Comparison of ENCODE assay signal across 18 cellular contexts in genomic region chr6:23175391-23175790, GRCh38.
DNase-seq lines count a peak whose midpoint lies in the region; ATAC-seq and TF ChIP-seq lines count a peak whose summit lies in the region.
"Had no signal": no experiment of that assay in that cellular context is flagged by ENCODE, and none has a peak within 500 bp of the region (broad histone marks: within the 10 kb centered on the region; RNA-seq: fewer than 3 reads in every experiment).

No MANE protein-coding gene starts in this region.

- peak overlapping the region; percentile 64; the same call in 1 of the 2 replicates for H2BK20ac ChIP-seq in IMR-90 (ENCODE audit: low read depth, low read length)

- H4K8ac ChIP-seq in IMR-90 (ENCODE audit: low read depth in 2 of 2, low read length in 2 of 2): peak overlapping the region; percentile 20 to 44; a peak in 1 of 4 replicates

- peak overlapping the region; percentile 55 for H2BK120ac ChIP-seq in IMR-90 (ENCODE audit: low read depth, low read length)

- peak overlapping the region; percentile 75 for H3K18ac ChIP-seq in IMR-90 (ENCODE audit: low read depth, low read length)

- H4K5ac ChIP-seq in IMR-90 (ENCODE audit: low read depth, low read length): peak overlapping the region; percentile 8; the same call in 1 of the 2 replicates

- in situ Hi-C loops in IMR-90 (cut with MboI; ENCODE audit: low sequenced_read_pairs): no loop called here

- H3K27me3 ChIP-seq in BE2C: no peaks in the 10 kb centered on the region
- no peaks in the 10 kb centered on the region for H3K27me3 ChIP-seq in IMR-90 (ENCODE audit: control insufficient read depth, insufficient read depth, low read length)
- no peaks in the 10 kb centered on the region for H3K27me3 ChIP-seq in osteoblast (ENCODE audit: insufficient read depth, low read length)
- no peaks in the 10 kb centered on the region for H3K27me3 ChIP-seq in thyroid gland
- H3K27me3 ChIP-seq: adrenal gland, heart left ventricle, spleen, transverse colon had no signal

- peaks cover 31% of the 10 kb centered on the region for H3K4me1 ChIP-seq in BE2C
- H3K4me1 ChIP-seq in IMR-90 (ENCODE audit: control insufficient read depth, insufficient read depth, low read length): peaks cover 10% of the 10 kb centered on the region
- peaks cover 30% of the 10 kb centered on the region for H3K4me1 ChIP-seq in osteoblast (ENCODE audit: insufficient read depth, low read length)
- peaks cover under 1 to 4% of the 10 kb centered on the region in 2 donors for H3K4me1 ChIP-seq in thyroid gland
- H3K4me1 ChIP-seq: adrenal gland, transverse colon had no signal

- no peak overlapping the region for H2AK9ac ChIP-seq in IMR-90 (replicated peaks; ENCODE audit: low read depth, low read length, poor library complexity)

- H3K23ac ChIP-seq in IMR-90 (ENCODE audit: low read depth, low read length): no peak overlapping the region

- WGBS in IMR-90 (ENCODE audit: extremely low coverage in 2 of 2, insufficient read length in 1 of 2), 2 experiments: no CpG with 5 or more reads among the region's 2 CpGs
- WGBS in thyroid gland, 2 donors: 67 to 73% methylated on average over 2 of the region's 2 CpGs

- ATAC-seq in IMR-90 (ENCODE audit: low read depth): no peak
- ATAC-seq: heart left ventricle; lower lobe of right lung; stimulated activated effector memory CD8-positive, alpha-beta T cell treated with anti-CD3 and anti-CD28 coated beads, Interleukin-12 subunit alpha, Interleukin-12 subunit beta, amount 100 ng/mL, for 72 hours; T-cell had no signal

- H2AFZ ChIP-seq in IMR-90 (replicated peaks; ENCODE audit: low read length, poor library complexity) (no peak overlapping the region), osteoblast (ENCODE audit: low read length) (peak overlapping the region; percentile 43)

- BruUV-seq in IMR-90 (replicated peaks; lab: Mats Ljungman, UMichigan): no TSS peak

- H4K91ac ChIP-seq in IMR-90 (ENCODE audit: insufficient read depth, low read depth, low read length): no peak overlapping the region

- intact Hi-C loops in IMR-90 (cut with micrococcal nuclease) (loop anchor here (2.0 to 10.0 kb wide), 5 partner anchors 69 to 1027 kb away; no protein-coding TSS in a partner anchor), thyroid gland (cut with DNase I) (no loop called here)

- H3K79me1 ChIP-seq in IMR-90 (ENCODE audit: low read depth in 1 of 2, low read length in 2 of 2): no peaks in the 10 kb centered on the region

- peak overlapping the region; percentile 1; the same call in 1 of the 2 replicates for H3K9ac ChIP-seq in IMR-90 (ENCODE audit: low read depth, low read length)

- peak overlapping the region; percentile 22; the same call in 1 of the 2 replicates for H3K4ac ChIP-seq in IMR-90 (ENCODE audit: low read depth, low read length)

- H3K56ac ChIP-seq in IMR-90 (ENCODE audit: extremely low read depth, insufficient read depth, low read length): no peak overlapping the region

- H3K9me1 ChIP-seq in IMR-90 (ENCODE audit: insufficient read depth, low read length): 0 out of 2 replicates have a peak, but pooled peaks cover 4% of the 10 kb centered on the region

- peak overlapping the region; percentile 5; the same call in 1 of the 3 replicates for H2BK15ac ChIP-seq in IMR-90 (ENCODE audit: low read depth, low read length)

- peak overlapping the region; percentile 98 for H2BK5ac ChIP-seq in IMR-90 (ENCODE audit: low read depth, low read length, poor library complexity, severe bottlenecking)

- CTCF ChIA-PET in IMR-90 (lab: Yijun Ruan, JAX): no interaction called here

- H3K4me2 ChIP-seq in IMR-90 (ENCODE audit: low read depth, low read length) (peak overlapping the region; percentile 78; the same call in 1 of the 2 replicates), osteoblast (ENCODE audit: insufficient read depth, low read length) (peak overlapping the region; percentile 66)

- H3K36me3 ChIP-seq in BE2C: no peaks in the 10 kb centered on the region
- no peaks in the 10 kb centered on the region for H3K36me3 ChIP-seq in IMR-90 (ENCODE audit: control insufficient read depth, insufficient read depth, low read length)
- H3K36me3 ChIP-seq in osteoblast (ENCODE audit: insufficient read depth, low read length): no peaks in the 10 kb centered on the region
- H3K36me3 ChIP-seq in thyroid gland: no peaks in the 10 kb centered on the region
- H3K36me3 ChIP-seq: adrenal gland, heart left ventricle, lower lobe of right lung, spleen, transverse colon had no signal

- no peaks in the 10 kb centered on the region for H4K20me1 ChIP-seq in IMR-90 (ENCODE audit: insufficient read depth, low read length)
- no peaks in the 10 kb centered on the region for H4K20me1 ChIP-seq in osteoblast (ENCODE audit: insufficient read depth, low read length)

- 0 out of 2 replicates have a peak overlapping the region, but pooled peaks have one; percentile 47 for H3K14ac ChIP-seq in IMR-90 (replicated peaks; ENCODE audit: low read depth, low read length)

- POLR2A ChIA-PET in IMR-90 (lab: Charles Lee; ENCODE audit: unreplicated experiment): no interaction called here

- H3K79me2 ChIP-seq in osteoblast (ENCODE audit: insufficient read depth, low read length): no peaks in the 10 kb centered on the region

- H3K4me3 ChIP-seq in BE2C (ENCODE audit: low read depth, low read length): peak overlapping the region; percentile 70
- no peak overlapping the region for H3K4me3 ChIP-seq in IMR-90 (ENCODE audit: insufficient read depth, low read depth, low read length)
- no peak overlapping the region for H3K4me3 ChIP-seq in choroid plexus epithelial cell (ENCODE audit: low read depth, low read length)
- H3K4me3 ChIP-seq in osteoblast (ENCODE audit: insufficient read depth, low read length): no peak overlapping the region
- no peak overlapping the region for H3K4me3 ChIP-seq in thyroid gland (replicated peaks in 1 of 3)
- H3K4me3 ChIP-seq: adrenal gland, heart left ventricle, lower lobe of right lung, spleen, transverse colon had no signal

- TF ChIP-seq POLR2A in IMR-90 (IDR thresholded peaks at IDR 0.05; ENCODE audit: low read depth, low read length) (no peak), thyroid gland (IDR thresholded peaks at IDR 0.05) (no peak)

- H3K9me3 ChIP-seq in BE2C: no peaks in the 10 kb centered on the region
- H3K9me3 ChIP-seq in IMR-90 (ENCODE audit: control insufficient read depth, insufficient read depth, low read length): no peaks in the 10 kb centered on the region
- no peaks in the 10 kb centered on the region for H3K9me3 ChIP-seq in osteoblast (ENCODE audit: low read depth, low read length)
- no peaks in the 10 kb centered on the region for H3K9me3 ChIP-seq in thyroid gland
- H3K9me3 ChIP-seq: adrenal gland, heart left ventricle, lower lobe of right lung, spleen, transverse colon had no signal

- DNase-seq in BE2C: no peak
- DNase-seq in IMR-90: no peak
- peak; percentile 39 for DNase-seq in choroid plexus epithelial cell (ENCODE audit: low read depth)
- no peak for DNase-seq in osteoblast (ENCODE audit: insufficient read length, low spot score, missing footprints)
- DNase-seq in thyroid gland: no peak
- no peak for DNase-seq in ecto neural progenitor cell (ENCODE audit: low spot score)
- DNase-seq in stimulated activated CD4-positive, alpha-beta T cell treated with anti-CD3 and anti-CD28 coated beads, Interleukin-15, amount 100 ng/mL, for 24 hours: no peak
- DNase-seq: activated CD4-positive, alpha-beta memory T cell treated with anti-CD3 and anti-CD28 coated beads, Interleukin-2, amount 10 ng/mL, durations not matched to agents 7 days and 5 days; adrenal gland; CD4-positive, CD25-positive, alpha-beta regulatory T cell; H9; heart left ventricle; lower lobe of right lung; NCI-H1105 treated with DMSO at 0.1 percent for 48 hours; spleen; T-cell; transverse colon had no signal

- dilution Hi-C loops in IMR-90 (cut with HindIII; ENCODE audit: low sequenced_read_pairs, unreplicated experiment): no loop called here

- no peak overlapping the region for H2AK5ac ChIP-seq in IMR-90 (ENCODE audit: low read depth, low read length)

- H3K27ac ChIP-seq in IMR-90 (ENCODE audit: insufficient read depth, low read length) (peak overlapping the region; percentile 52; the same call in 1 of the 2 replicates), osteoblast (ENCODE audit: low read depth, low read length) (peak overlapping the region; percentile 98), thyroid gland (no peak overlapping the region)
- H3K27ac ChIP-seq: adrenal gland, heart left ventricle, lower lobe of right lung, spleen, transverse colon had no signal

- TF ChIP-seq RAD21 in IMR-90 (IDR thresholded peaks at IDR 0.05; ENCODE audit: low read length): no peak

- no peak for TF ChIP-seq CTCF in BE2C (IDR thresholded peaks at IDR 0.05; ENCODE audit: low read depth, low read length)
- TF ChIP-seq CTCF in IMR-90 (conservative IDR thresholded peaks at IDR 0.05; ENCODE audit: low read depth, low read length): no peak
- TF ChIP-seq CTCF in choroid plexus epithelial cell (conservative IDR thresholded peaks at IDR 0.05; ENCODE audit: low read depth, low read length): no peak
- no peak for TF ChIP-seq CTCF in osteoblast (IDR thresholded peaks at IDR 0.05; ENCODE audit: extremely low read depth, low read depth, low read length)
- TF ChIP-seq CTCF in thyroid gland (IDR thresholded peaks at IDR 0.05): no peak

TF ChIP-seq in IMR-90, 13 proteins besides CTCF, POLR2A, EP300 and RAD21:
- TF ChIP-seq RFX5 (IDR thresholded peaks at IDR 0.05; ENCODE audit: low read depth, low read length) (no peak), CEBPB (IDR thresholded peaks at IDR 0.05; ENCODE audit: low read depth, low read length) (peak; percentile 90), MAZ (IDR thresholded peaks at IDR 0.05; ENCODE audit: borderline replicate concordance, low read depth, low read length) (no peak)

Comparison
In these comparisons a context has a peak if more than half of its experiments do, and no peak if none do; other contexts are left out.
1. H3K27ac ChIP-seq: peak in IMR-90 (single experiment) and osteoblast (single experiment); none in thyroid gland (0 of 3).